In genomic region chr5:54610197-54610898, GRCh38 we compare ENCODE assay signal across 9 cellular contexts.
DNase-seq lines count a peak whose midpoint lies in the region; ATAC-seq and TF ChIP-seq lines count a peak whose summit lies in the region.
"Had no signal": no experiment of that assay in that cellular context is flagged by ENCODE, and none has a peak within 500 bp of the region (broad histone marks: within the 10 kb centered on the region; RNA-seq: fewer than 3 reads in every experiment).

No MANE protein-coding gene starts in this region.

- H2AFZ ChIP-seq in Loucy (ENCODE audit: low read length), result no peak overlapping the region

- intact Hi-C loops in activated CD4-positive, alpha-beta T cell treated with anti-CD3 and anti-CD28 coated beads for 36 hours (cut with DNase I, micrococcal nuclease), result loop anchor here in 1 of 2 experiments (2.0 kb wide), 1 partner anchor 36 kb away; no protein-coding TSS in a partner anchor
- intact Hi-C loops in adrenal gland (cut with DNase I), result no loop called here

- H3K27me3 Mint-ChIP-seq in activated CD4-positive, alpha-beta T cell treated with anti-CD3 and anti-CD28 coated beads for 36 hours, result no peaks in the 10 kb centered on the region
- no peaks in the 10 kb centered on the region for H3K27me3 Mint-ChIP-seq in central memory CD8-positive, alpha-beta T cell

- H3K36me3 ChIP-seq in Loucy (ENCODE audit: insufficient read depth, low read length) (no peaks in the 10 kb centered on the region), adrenal gland (replicated peaks in 1 of 2) (no peaks in the 10 kb centered on the region)

- TF ChIP-seq CTCF in Loucy (conservative IDR thresholded peaks at IDR 0.05; ENCODE audit: low read length) (no peak), adrenal gland (IDR thresholded peaks at IDR 0.05) (no peak)

- H3F3A ChIP-seq in Loucy (ENCODE audit: low read depth), result no peaks in the 10 kb centered on the region; the same call in 1 of the 2 replicates

- no peaks in the 10 kb centered on the region for H4K20me1 ChIP-seq in Loucy (ENCODE audit: insufficient read depth, low read length, poor library complexity, severe bottlenecking)

- no peak overlapping the region for H3K4me3 Mint-ChIP-seq in activated CD4-positive, alpha-beta T cell treated with anti-CD3 and anti-CD28 coated beads for 36 hours
- H3K4me3 Mint-ChIP-seq in central memory CD8-positive, alpha-beta T cell, result peak overlapping the region; percentile 76

- WGBS in adrenal gland, 4 donors, result 69 to 75% (median 71%) methylated on average over 6 of the region's 6 CpGs

- no peak for TF ChIP-seq POLR2A in adrenal gland (IDR thresholded peaks at IDR 0.05)

- no peaks in the 10 kb centered on the region for H3K79me2 ChIP-seq in Loucy (ENCODE audit: insufficient read depth, low read length)

- H3K4me3 ChIP-seq in Loucy (ENCODE audit: low read length, poor library complexity, severe bottlenecking), result peak overlapping the region; percentile 36
- H3K4me3 ChIP-seq in adrenal gland, result no peak overlapping the region
- H3K4me3 ChIP-seq: A549 had no signal

- no peak overlapping the region for H3K27ac Mint-ChIP-seq in activated CD4-positive, alpha-beta T cell treated with anti-CD3 and anti-CD28 coated beads for 36 hours
- H3K27ac Mint-ChIP-seq in central memory CD8-positive, alpha-beta T cell (ENCODE audit: low read depth), result peak overlapping the region; percentile 88

- H3K9me2 ChIP-seq in Loucy (replicated peaks; ENCODE audit: low read depth, low read length), result no peaks in the 10 kb centered on the region

- ATAC-seq in activated CD4-positive, alpha-beta T cell treated with anti-CD3 and anti-CD28 coated beads for 36 hours, result peak; percentile 85
- peak; percentile 95 for ATAC-seq in GM21723 (IDR thresholded peaks at IDR 0.05; ENCODE audit: unreplicated experiment)
- peak; percentile 89 for ATAC-seq in central memory CD8-positive, alpha-beta T cell (replicated peaks; ENCODE audit: extremely low read depth, poor library complexity, severe bottlenecking)
- ATAC-seq: A549 had no signal

- H3K4me2 ChIP-seq in Loucy (ENCODE audit: low read depth, low read length, poor library complexity, severe bottlenecking), result peak overlapping the region; percentile 62
- H3K4me2 ChIP-seq: A549 had no signal

- H3K27me3 ChIP-seq in Loucy (ENCODE audit: insufficient read depth, low read length, poor library complexity, severe bottlenecking), result no peaks in the 10 kb centered on the region
- H3K27me3 ChIP-seq in adrenal gland, result no peaks in the 10 kb centered on the region

- DNase-seq in activated CD4-positive, alpha-beta T cell treated with anti-CD3 and anti-CD28 coated beads for 36 hours, result peak; percentile 33
- no peak for DNase-seq in activated CD4-positive, alpha-beta T cell treated with anti-CD3 and anti-CD28 coated beads for 1 hour
- DNase-seq in central memory CD8-positive, alpha-beta T cell (ENCODE audit: low spot score in 2 of 2), result peak; percentile 15 to 49
- DNase-seq in ecto neural progenitor cell (ENCODE audit: low spot score) (no peak), middle frontal gyrus (ENCODE audit: extremely low spot score, low spot score) (no peak), adrenal gland (no peak)

- peaks cover 2% of the 10 kb centered on the region for H3K36me3 Mint-ChIP-seq in activated CD4-positive, alpha-beta T cell treated with anti-CD3 and anti-CD28 coated beads for 36 hours (ENCODE audit: low read depth)
- H3K36me3 Mint-ChIP-seq in central memory CD8-positive, alpha-beta T cell (ENCODE audit: insufficient read depth), result peaks cover 3% of the 10 kb centered on the region

- H3K4me1 Mint-ChIP-seq in activated CD4-positive, alpha-beta T cell treated with anti-CD3 and anti-CD28 coated beads for 36 hours, result peaks cover 19% of the 10 kb centered on the region
- H3K4me1 Mint-ChIP-seq in central memory CD8-positive, alpha-beta T cell, result peaks cover 42% of the 10 kb centered on the region

- H3K9me3 ChIP-seq in Loucy (ENCODE audit: insufficient read depth, low read depth, low read length), result no peaks in the 10 kb centered on the region; the same call in 1 of the 2 replicates
- no peaks in the 10 kb centered on the region for H3K9me3 ChIP-seq in adrenal gland (replicated peaks in 1 of 3)
- H3K9me3 ChIP-seq: A549 had no signal

- H3K9me3 Mint-ChIP-seq in activated CD4-positive, alpha-beta T cell treated with anti-CD3 and anti-CD28 coated beads for 36 hours (ENCODE audit: low read depth), result peaks cover 8% of the 10 kb centered on the region
- peaks cover 12% of the 10 kb centered on the region for H3K9me3 Mint-ChIP-seq in central memory CD8-positive, alpha-beta T cell

- no peak overlapping the region for H3K27ac ChIP-seq in adrenal gland
- H3K27ac ChIP-seq: A549 had no signal

- peak overlapping the region; percentile 29 for H3K9ac ChIP-seq in Loucy (ENCODE audit: low read depth, low read length, poor library complexity, severe bottlenecking)

- CTCF ChIA-PET in activated CD4-positive, alpha-beta T cell treated with anti-CD3 and anti-CD28 coated beads for 36 hours (lab: Charles Lee), result interaction anchor here (0.9 kb wide), 1 partner anchor 139 kb away, joined by 3 read pairs; no protein-coding TSS in a partner anchor

- POLR2A ChIA-PET in activated CD4-positive, alpha-beta T cell treated with anti-CD3 and anti-CD28 coated beads for 36 hours (lab: Charles Lee), result no interaction called here

- H3K4me1 ChIP-seq in Loucy (ENCODE audit: insufficient read depth, low read length, poor library complexity, severe bottlenecking), result peaks cover 15% of the 10 kb centered on the region
- peaks cover 0 to 5% of the 10 kb centered on the region in 2 donors for H3K4me1 ChIP-seq in adrenal gland (replicated peaks in 1 of 2)
- H3K4me1 ChIP-seq: A549 had no signal

Comparison
In these comparisons a context has a peak if more than half of its experiments do, and no peak if none do; other contexts are left out.
1. DNase-seq: peak in activated CD4-positive, alpha-beta T cell treated with anti-CD3 and anti-CD28 coated beads for 36 hours (single experiment) and central memory CD8-positive, alpha-beta T cell (2 of 2); none in activated CD4-positive, alpha-beta T cell treated with anti-CD3 and anti-CD28 coated beads for 1 hour (single experiment), ecto neural progenitor cell (single experiment), middle frontal gyrus (single experiment) and adrenal gland (0 of 7).
2. Peak in every context shown above with its lines, with median percentiles within 50 percentile points of each other: ATAC-seq.